In genomic region chr1:45522324-45523104, GRCh38 we compare ENCODE assay signal across 8 cellular contexts. TPM values are rescaled to one million over a fixed set of nuclear protein-coding genes. Genes with fewer than 3 reads are reported as not detected.
DNase-seq lines count a peak whose midpoint lies in the region; ATAC-seq and TF ChIP-seq lines count a peak whose summit lies in the region.

No MANE protein-coding gene starts in this region.

- H3K27me3 ChIP-seq in lower lobe of right lung (ENCODE audit: low read depth) (no peaks in the 10 kb centered on the region), upper lobe of right lung (no peaks in the 10 kb centered on the region)

- DNase-seq in EH (ENCODE audit: low read depth) (peak; percentile 70), HT1080 (ENCODE audit: low read depth) (peak; percentile 60), astrocyte of the hippocampus (ENCODE audit: low read depth, low spot score) (peak; percentile 55), lower lobe of right lung (no peak), upper lobe of right lung (no peak), NCI-H2029 (lab: John Stamatoyannopoulos, UW) (no peak), GDM1 (lab: John Stamatoyannopoulos, UW) (no peak), sciatic nerve (ENCODE audit: low spot score) (no peak)

- H3K9me3 ChIP-seq in lower lobe of right lung (no peaks in the 10 kb centered on the region), upper lobe of right lung (no peaks in the 10 kb centered on the region)

- intact Hi-C loops in lower lobe of right lung (cut with DNase I) (no loop called here), upper lobe of right lung (cut with DNase I) (no loop called here), sciatic nerve (cut with DNase I) (no loop called here)

- H3K36me3 ChIP-seq in lower lobe of right lung: peaks cover 13% of the 10 kb centered on the region
- peaks cover 7% of the 10 kb centered on the region for H3K36me3 ChIP-seq in upper lobe of right lung

- H3K4me1 ChIP-seq in lower lobe of right lung (peaks cover 25% of the 10 kb centered on the region), upper lobe of right lung (peaks cover 14% of the 10 kb centered on the region)

- TF ChIP-seq CTCF in lower lobe of right lung (IDR thresholded peaks at IDR 0.05) (no peak), upper lobe of right lung (IDR thresholded peaks at IDR 0.05) (no peak)

- ATAC-seq in lower lobe of right lung (no peak), upper lobe of right lung (no peak), sciatic nerve (no peak)

- H3K4me3 ChIP-seq in lower lobe of right lung (peak overlapping the region; percentile 97), upper lobe of right lung (peak overlapping the region; percentile 86)

- H3K27ac ChIP-seq in lower lobe of right lung (peak overlapping the region; percentile 94), upper lobe of right lung (peak overlapping the region; percentile 98)

RNA-seq across cellular contexts. Expression of gene PRDX1, which starts 0.8 kb away (rescaled TPM):
- 997 and 1,092 TPM in 2 replicates for total RNA-seq in HT1080 (2014; rRNA removed; shearing (Covaris generic))
- 743 and 848 TPM in 2 replicates for polyA plus RNA-seq in HT1080 (2015; cell fraction: cytosol; rRNA removed)
- polyA plus RNA-seq in HT1080 (2015; cell fraction: nucleus; rRNA removed): 558 and 687 TPM in 2 replicates
- total RNA-seq in lower lobe of right lung (417 TPM), upper lobe of right lung (401 TPM), sciatic nerve (330 TPM)

RNA-seq across cellular contexts. Expression of gene MMACHC, which starts 22.4 kb away (rescaled TPM):
- total RNA-seq in HT1080 (2014; rRNA removed; shearing (Covaris generic)): 8.5 and 20.0 TPM in 2 replicates
- polyA plus RNA-seq in HT1080 (2015; cell fraction: cytosol; rRNA removed): 5.6 TPM in 2 replicates
- polyA plus RNA-seq in HT1080 (2015; cell fraction: nucleus; rRNA removed): 6.3 and 6.6 TPM in 2 replicates
- total RNA-seq in lower lobe of right lung (5.9 TPM), upper lobe of right lung (6.9 TPM), sciatic nerve (4.5 TPM)

RNA-seq across cellular contexts. Expression of gene CCDC163, which starts 22.6 kb away (rescaled TPM):
- 1.4 and 2.3 TPM in 2 replicates for total RNA-seq in HT1080 (2014; rRNA removed; shearing (Covaris generic))
- 2.8 and 3.3 TPM in 2 replicates for polyA plus RNA-seq in HT1080 (2015; cell fraction: cytosol; rRNA removed)
- polyA plus RNA-seq in HT1080 (2015; cell fraction: nucleus; rRNA removed): 5.9 and 6.9 TPM in 2 replicates
- 0.77 TPM for total RNA-seq in lower lobe of right lung
- 0.87 TPM for total RNA-seq in upper lobe of right lung
- total RNA-seq in sciatic nerve: 1.1 TPM

RNA-seq across cellular contexts. Expression of gene AKR1A1, which starts 28.1 kb away (rescaled TPM):
- 99.5 and 106 TPM in 2 replicates for total RNA-seq in HT1080 (2014; rRNA removed; shearing (Covaris generic))
- polyA plus RNA-seq in HT1080 (2015; cell fraction: cytosol; rRNA removed): 80.0 and 88.2 TPM in 2 replicates
- polyA plus RNA-seq in HT1080 (2015; cell fraction: nucleus; rRNA removed): 90.0 and 91.2 TPM in 2 replicates
- 203 TPM for total RNA-seq in lower lobe of right lung
- 167 TPM for total RNA-seq in upper lobe of right lung
- 96.3 TPM for total RNA-seq in sciatic nerve

RNA-seq across cellular contexts. Expression of gene TESK2, which starts 31.6 kb away (rescaled TPM):
- total RNA-seq in HT1080 (2014; rRNA removed; shearing (Covaris generic)): 0.71 and 0.73 TPM in 2 replicates
- polyA plus RNA-seq in HT1080 (2015; cell fraction: cytosol; rRNA removed): 1.1 TPM in 2 replicates
- polyA plus RNA-seq in HT1080 (2015; cell fraction: nucleus; rRNA removed): 0.54 and 0.90 TPM in 2 replicates
- total RNA-seq in lower lobe of right lung (8.2 TPM), upper lobe of right lung (8.4 TPM), sciatic nerve (14.3 TPM)

Comparison
In these comparisons a context has a peak if more than half of its experiments do, and no peak if none do; other contexts are left out.
1. DNase-seq: peak in EH (single experiment), HT1080 (single experiment) and astrocyte of the hippocampus (single experiment); none in lower lobe of right lung (single experiment), upper lobe of right lung (single experiment), NCI-H2029 (single experiment), GDM1 (single experiment) and sciatic nerve (single experiment).